37 cellular contexts compared by ENCODE assay signal in genomic region chr20:2249935-2250334, GRCh38. TPM values are rescaled to one million over a fixed set of nuclear protein-coding genes. Genes with fewer than 3 reads are reported as not detected.
"Had no signal": no experiment of that assay in that cellular context is flagged by ENCODE, and none has a peak within 500 bp of the region (broad histone marks: within the 10 kb centered on the region; RNA-seq: fewer than 3 reads in every experiment).

No MANE protein-coding gene starts in this region.

- DNase-seq: activated B cell treated with CpG ODN at 0.5 μM for 24 hours; activated CD4-positive, alpha-beta memory T cell treated with anti-CD3 and anti-CD28 coated beads for 36 hours; activated CD4-positive, alpha-beta T cell treated with anti-CD3 and anti-CD28 coated beads for 4 hours; activated CD4-positive, alpha-beta T cell treated with anti-CD3 and anti-CD28 coated beads, Interleukin-2, amount 10 ng/mL, durations not matched to agents 24 days and 14 days; activated CD4-positive, alpha-beta T cell treated with anti-CD3 and anti-CD28 coated beads, Interleukin-2, amount 50 U/mL, for 1 hour; activated CD4-positive, alpha-beta T cell treated with anti-CD3 and anti-CD28 coated beads, Interleukin-2, amount 50 U/mL, for 4 hours; activated CD4-positive, CD25-positive, alpha-beta regulatory T cell treated with anti-CD3 and anti-CD28 coated beads, Interleukin-2, amount 50 U/mL, for 72 hours; activated CD8-positive, alpha-beta memory T cell treated with anti-CD3 and anti-CD28 coated beads, Interleukin-2, amount 50 U/mL, for 4 hours; activated CD8-positive, alpha-beta T cell treated with anti-CD3 and anti-CD28 coated beads for 36 hours; activated effector memory CD4-positive, alpha-beta T cell treated with anti-CD3 and anti-CD28 coated beads, Interleukin-2, amount 50 U/mL, for 16 hours; activated gamma-delta T cell treated with Interleukin-2 at 50 U/mL for 16 hours; activated naive CD4-positive, alpha-beta T cell; activated naive CD4-positive, alpha-beta T cell treated with anti-CD3 and anti-CD28 coated beads for 36 hours; activated naive CD4-positive, alpha-beta T cell treated with anti-CD3 and anti-CD28 coated beads, Interleukin-2, amount 50 U/mL, for 16 hours; activated naive CD8-positive, alpha-beta T cell treated with anti-CD3 and anti-CD28 coated beads for 36 hours; activated T-cell treated with anti-CD3 and anti-CD28 coated beads for 4 hours; activated T-cell treated with anti-CD3 and anti-CD28 coated beads, Interleukin-2, amount 50 U/mL, for 4 hours; activated T-cell treated with anti-CD3 and anti-CD28 coated beads, Interleukin-2, amount 50 U/mL, for 72 hours; adrenal gland; amniotic stem cell; aorta; body of pancreas; brain microvascular endothelial cell; central memory CD4-positive, alpha-beta T cell; T-helper 1 cell; T-helper 2 cell; T-helper 9 cell had no signal

- ATAC-seq: activated CD8-positive, alpha-beta T cell treated with anti-CD3 and anti-CD28 coated beads for 36 hours; activated naive CD4-positive, alpha-beta T cell treated with anti-CD3 and anti-CD28 coated beads, Interleukin-2, amount 50 U/mL, for 72 hours; activated T-cell treated with anti-CD3 and anti-CD28 coated beads, Interleukin-2, amount 50 U/mL, for 4 hours; activated T-cell treated with anti-CD3 and anti-CD28 coated beads, Interleukin-2, amount 50 U/mL, for 72 hours; activated T-helper 17 cell treated with anti-CD3 and anti-CD28 coated beads, Interleukin-2, amount 50 U/mL, for 72 hours; body of pancreas had no signal

- H3K4me1 ChIP-seq: adrenal gland, body of pancreas, breast epithelium had no signal

- H3K27ac Mint-ChIP-seq: activated B cell treated with CpG ODN at 0.5 μM for 24 hours; activated CD4-positive, alpha-beta memory T cell treated with anti-CD3 and anti-CD28 coated beads for 36 hours; activated CD4-positive, alpha-beta T cell treated with anti-CD3 and anti-CD28 coated beads, Interleukin-2, amount 10 ng/mL, durations not matched to agents 24 days and 14 days; activated CD8-positive, alpha-beta T cell treated with anti-CD3 and anti-CD28 coated beads for 36 hours; activated naive CD4-positive, alpha-beta T cell treated with anti-CD3 and anti-CD28 coated beads for 36 hours; activated naive CD4-positive, alpha-beta T cell treated with anti-CD3 and anti-CD28 coated beads, Interleukin-2, amount 50 U/mL, for 72 hours; activated naive CD8-positive, alpha-beta T cell treated with anti-CD3 and anti-CD28 coated beads for 36 hours; activated T-cell treated with anti-CD3 and anti-CD28 coated beads, Interleukin-2, amount 50 U/mL, for 72 hours; activated T-helper 1 cell treated with anti-CD3 and anti-CD28 coated beads, Interleukin-12 subunit alpha, Interleukin-12 subunit beta, Interleukin-2, Interleukin-4 antibody, amounts not matched to agents 30 ng/mL and 10 ng/mL and 1 ng/mL, durations not matched to agents 14 hours and 24 hours and 36 hours; activated T-helper 17 cell treated with anti-CD3 and anti-CD28 coated beads, Interleukin-2, amount 50 U/mL, for 72 hours; T-helper 1 cell treated with Interleukin-12 subunit alpha and Interleukin-12 subunit beta and Interleukin-4 antibody, amounts not matched to agents 30 μg/mL and 1 μg/mL, for 36 hours; T-helper 2 cell treated with Interferon-gamma antibody and Interleukin-4, amounts not matched to agents 5 μg/mL and 100 μg/mL, for 36 hours had no signal

- H3K9me3 Mint-ChIP-seq: activated B cell treated with CpG ODN at 0.5 μM for 24 hours; activated CD4-positive, alpha-beta memory T cell treated with anti-CD3 and anti-CD28 coated beads for 36 hours; activated CD4-positive, alpha-beta T cell treated with anti-CD3 and anti-CD28 coated beads, Interleukin-2, amount 10 ng/mL, durations not matched to agents 24 days and 14 days; activated CD8-positive, alpha-beta T cell treated with anti-CD3 and anti-CD28 coated beads for 36 hours; activated naive CD4-positive, alpha-beta T cell treated with anti-CD3 and anti-CD28 coated beads for 36 hours; activated naive CD4-positive, alpha-beta T cell treated with anti-CD3 and anti-CD28 coated beads, Interleukin-2, amount 50 U/mL, for 72 hours; activated naive CD8-positive, alpha-beta T cell treated with anti-CD3 and anti-CD28 coated beads for 36 hours; activated T-cell treated with anti-CD3 and anti-CD28 coated beads, Interleukin-2, amount 50 U/mL, for 4 hours; activated T-cell treated with anti-CD3 and anti-CD28 coated beads, Interleukin-2, amount 50 U/mL, for 72 hours; activated T-helper 1 cell treated with anti-CD3 and anti-CD28 coated beads, Interleukin-12 subunit alpha, Interleukin-12 subunit beta, Interleukin-2, Interleukin-4 antibody, amounts not matched to agents 30 ng/mL and 10 ng/mL and 1 ng/mL, durations not matched to agents 14 hours and 24 hours and 36 hours; activated T-helper 17 cell treated with anti-CD3 and anti-CD28 coated beads, Interleukin-2, amount 50 U/mL, for 72 hours; T-helper 1 cell treated with Interleukin-12 subunit alpha and Interleukin-12 subunit beta and Interleukin-4 antibody, amounts not matched to agents 30 μg/mL and 1 μg/mL, for 36 hours; T-helper 2 cell treated with Interferon-gamma antibody and Interleukin-4, amounts not matched to agents 5 μg/mL and 100 μg/mL, for 36 hours had no signal

- H3K4me3 ChIP-seq: adrenal gland, body of pancreas, breast epithelium had no signal

- H3K36me3 Mint-ChIP-seq: activated CD4-positive, alpha-beta memory T cell treated with anti-CD3 and anti-CD28 coated beads for 36 hours; activated naive CD4-positive, alpha-beta T cell treated with anti-CD3 and anti-CD28 coated beads, Interleukin-2, amount 50 U/mL, for 72 hours; activated naive CD8-positive, alpha-beta T cell treated with anti-CD3 and anti-CD28 coated beads for 36 hours had no signal

- H3K27me3 ChIP-seq: adrenal gland, body of pancreas, brain microvascular endothelial cell, breast epithelium had no signal

- H3K36me3 ChIP-seq: adrenal gland, brain microvascular endothelial cell, breast epithelium had no signal

- H3K27ac ChIP-seq: adrenal gland, body of pancreas, brain microvascular endothelial cell, breast epithelium, VCaP had no signal

- H3K4me3 Mint-ChIP-seq: activated B cell treated with CpG ODN at 0.5 μM for 24 hours; activated CD4-positive, alpha-beta memory T cell treated with anti-CD3 and anti-CD28 coated beads for 36 hours; activated CD4-positive, alpha-beta T cell treated with anti-CD3 and anti-CD28 coated beads, Interleukin-2, amount 10 ng/mL, durations not matched to agents 24 days and 14 days; activated CD8-positive, alpha-beta T cell treated with anti-CD3 and anti-CD28 coated beads for 36 hours; activated naive CD4-positive, alpha-beta T cell treated with anti-CD3 and anti-CD28 coated beads for 36 hours; activated naive CD8-positive, alpha-beta T cell treated with anti-CD3 and anti-CD28 coated beads for 36 hours; activated T-cell treated with anti-CD3 and anti-CD28 coated beads, Interleukin-2, amount 50 U/mL, for 4 hours; activated T-cell treated with anti-CD3 and anti-CD28 coated beads, Interleukin-2, amount 50 U/mL, for 72 hours; activated T-helper 1 cell treated with anti-CD3 and anti-CD28 coated beads, Interleukin-12 subunit alpha, Interleukin-12 subunit beta, Interleukin-2, Interleukin-4 antibody, amounts not matched to agents 30 ng/mL and 10 ng/mL and 1 ng/mL, durations not matched to agents 14 hours and 24 hours and 36 hours; activated T-helper 17 cell treated with anti-CD3 and anti-CD28 coated beads, Interleukin-2, amount 50 U/mL, for 72 hours; T-helper 1 cell treated with Interleukin-12 subunit alpha and Interleukin-12 subunit beta and Interleukin-4 antibody, amounts not matched to agents 30 μg/mL and 1 μg/mL, for 36 hours; T-helper 2 cell treated with Interferon-gamma antibody and Interleukin-4, amounts not matched to agents 5 μg/mL and 100 μg/mL, for 36 hours had no signal

- H3K4me1 Mint-ChIP-seq: activated B cell treated with CpG ODN at 0.5 μM for 24 hours; activated T-helper 17 cell treated with anti-CD3 and anti-CD28 coated beads, Interleukin-2, amount 50 U/mL, for 72 hours had no signal

- H3K9me3 ChIP-seq: adrenal gland, body of pancreas, breast epithelium had no signal

RNA-seq across cellular contexts. Expression of gene TGM3, which starts 45.9 kb away (rescaled TPM):
- total RNA-seq: activated B cell treated with CpG ODN at 0.5 μM for 24 hours; activated CD4-positive, alpha-beta memory T cell treated with anti-CD3 and anti-CD28 coated beads for 36 hours; activated CD4-positive, alpha-beta T cell treated with anti-CD3 and anti-CD28 coated beads, Interleukin-2, amount 10 ng/mL, durations not matched to agents 24 days and 14 days; activated CD8-positive, alpha-beta memory T cell treated with anti-CD3 and anti-CD28 coated beads for 36 hours; activated CD8-positive, alpha-beta T cell treated with anti-CD3 and anti-CD28 coated beads for 36 hours; activated naive CD4-positive, alpha-beta T cell treated with anti-CD3 and anti-CD28 coated beads for 36 hours; activated naive CD8-positive, alpha-beta T cell treated with anti-CD3 and anti-CD28 coated beads for 36 hours; activated T-cell treated with anti-CD3 and anti-CD28 coated beads, Interleukin-2, amount 50 U/mL, for 72 hours; activated T-helper 1 cell treated with anti-CD3 and anti-CD28 coated beads, Interleukin-12 subunit alpha, Interleukin-12 subunit beta, Interleukin-2, Interleukin-4 antibody, amounts not matched to agents 30 ng/mL and 10 ng/mL and 1 ng/mL, durations not matched to agents 14 hours and 24 hours and 36 hours; aorta; astrocyte; breast epithelium; cardiac septum had no signal
